In genomic region chr20:40812415-40813212, GRCh38 we compare ENCODE assay signal across 1 cellular context.
TF ChIP-seq lines count a peak whose summit lies in the region.

No MANE protein-coding gene starts in this region.

TF ChIP-seq in IMR-90, 13 proteins besides CTCF, POLR2A, EP300 and RAD21:
- TF ChIP-seq MXI1 (IDR thresholded peaks at IDR 0.05; ENCODE audit: borderline replicate concordance, low read depth, low read length) (no peak), CHD1 (IDR thresholded peaks at IDR 0.05; ENCODE audit: low read depth, low read length) (no peak), SMC3 (IDR thresholded peaks at IDR 0.05; ENCODE audit: low read depth, low read length) (no peak), MAZ (IDR thresholded peaks at IDR 0.05; ENCODE audit: borderline replicate concordance, low read depth, low read length) (no peak), RCOR1 (IDR thresholded peaks at IDR 0.05; ENCODE audit: insufficient replicate concordance, low read length) (no peak), MAFK (IDR thresholded peaks at IDR 0.05; ENCODE audit: low read depth, low read length) (no peak)
